In genomic region chr6:54419885-54420284, GRCh38 we compare ENCODE assay signal across 14 cellular contexts.
DNase-seq lines count a peak whose midpoint lies in the region; ATAC-seq, FAIRE-seq and TF ChIP-seq lines count a peak whose summit lies in the region.
"Had no signal": no experiment of that assay in that cellular context is flagged by ENCODE, and none has a peak within 500 bp of the region (broad histone marks: within the 10 kb centered on the region; RNA-seq: fewer than 3 reads in every experiment).

No MANE protein-coding gene starts in this region.

- H3K36me3 ChIP-seq in brain microvascular endothelial cell (replicated peaks), result no peaks in the 10 kb centered on the region

- TF ChIP-seq CTCF in brain microvascular endothelial cell (IDR thresholded peaks at IDR 0.05; ENCODE audit: low read depth, low read length, missing control alignments), result no peak

- DNase-seq in AG08395 (ENCODE audit: low spot score) (peak; percentile 70), HTR-8/SVneo (ENCODE audit: insufficient read length, low spot score) (peak; percentile 33), brain microvascular endothelial cell (peak; percentile 69), kidney tubule cell (ENCODE audit: low spot score) (peak; percentile 90)
- DNase-seq: activated naive CD4-positive, alpha-beta T cell treated with anti-CD3 and anti-CD28 coated beads, Interleukin-2, amount 50 U/mL, for 16 hours; CD4-positive, alpha-beta memory T cell; kidney; NCI-H2227 treated with DMSO at 0.1 percent for 48 hours; nucleus accumbens had no signal

- no peak for FAIRE-seq in HTR-8/SVneo (lab: Jason Lieb, UNC)

- H3K27ac ChIP-seq in brain microvascular endothelial cell, result peak overlapping the region; percentile 49
- H3K27ac ChIP-seq: KMS-11 had no signal

- H3K27me3 ChIP-seq in brain microvascular endothelial cell (replicated peaks), result no peaks in the 10 kb centered on the region

- in situ Hi-C loops in brain microvascular endothelial cell (cut with HindIII; ENCODE audit: low pct_ligation_motif_present, low sequenced_read_pairs), result no loop called here

- ATAC-seq in GM21423 (IDR thresholded peaks at IDR 0.05; ENCODE audit: unreplicated experiment) (no peak), GM19328 (IDR thresholded peaks at IDR 0.05; ENCODE audit: unreplicated experiment) (no peak), HG02852 (IDR thresholded peaks at IDR 0.05; ENCODE audit: unreplicated experiment) (no peak), GM19324 (IDR thresholded peaks at IDR 0.05; ENCODE audit: low FRiP score, unreplicated experiment) (no peak)

- no peak overlapping the region for H3K4me3 ChIP-seq in brain microvascular endothelial cell (ENCODE audit: low read depth, low read length)

Comparison
In these comparisons a context has a peak if more than half of its experiments do, and no peak if none do; other contexts are left out.
1. DNase-seq: peak in every context shown above with its lines; median percentile 90 in kidney tubule cell; 70 in AG08395; 69 in brain microvascular endothelial cell; 33 in HTR-8/SVneo.